Comparison of ENCODE assay signal across 28 cellular contexts in genomic region chr19:31418692-31419430, GRCh38.
DNase-seq lines count a peak whose midpoint lies in the region; ATAC-seq, FAIRE-seq and TF ChIP-seq lines count a peak whose summit lies in the region.
"Had no signal": no experiment of that assay in that cellular context is flagged by ENCODE, and none has a peak within 500 bp of the region (broad histone marks: within the 10 kb centered on the region; RNA-seq: fewer than 3 reads in every experiment).

No MANE protein-coding gene starts in this region.

- no peak overlapping the region for H3K27ac ChIP-seq in A549
- H3K27ac ChIP-seq in HUES48 (ENCODE audit: low read depth, low read length): peak overlapping the region; percentile 99
- no peak overlapping the region for H3K27ac ChIP-seq in endodermal cell (ENCODE audit: low read depth, low read length)
- peak overlapping the region; percentile 77 for H3K27ac ChIP-seq in iPS-18a (ENCODE audit: low read length)
- H3K27ac ChIP-seq: 22Rv1, PC-9, SJSA1 had no signal

- no peaks in the 10 kb centered on the region for H3K4me1 ChIP-seq in A549
- H3K4me1 ChIP-seq in HUES48 (ENCODE audit: control insufficient read depth, insufficient read depth, low read length): peaks cover 58% of the 10 kb centered on the region
- peaks cover 10% of the 10 kb centered on the region for H3K4me1 ChIP-seq in endodermal cell (ENCODE audit: control insufficient read depth, insufficient read depth, low read length)
- H3K4me1 ChIP-seq in iPS-18a (ENCODE audit: control insufficient read depth, low read depth, low read length): peaks cover 53% of the 10 kb centered on the region
- H3K4me1 ChIP-seq: BE2C, SJSA1 had no signal

- CTCF ChIA-PET in A549 (lab: Yijun Ruan, JAX): interaction anchor here (0.7 to 1.2 kb wide), 4 partner anchors 8 to 449 kb away, joined by 3 to 4 read pairs (median 3); no protein-coding TSS in a partner anchor

- POLR2A ChIA-PET in A549 (lab: Yijun Ruan, JAX): no interaction called here

- H3K9ac ChIP-seq in HUES48 (ENCODE audit: low read depth, low read length) (peak overlapping the region; percentile 64), endodermal cell (ENCODE audit: extremely low read depth, low read length, poor library complexity, severe bottlenecking) (no peak overlapping the region), iPS-18a (ENCODE audit: low read length) (peak overlapping the region; percentile 34)

- H3K4me1 Mint-ChIP-seq in endodermal cell: peaks cover 57% of the 10 kb centered on the region
- H3K4me1 Mint-ChIP-seq: CD14-positive monocyte; CD8-positive, alpha-beta memory T cell had no signal

- H3K4me3 Mint-ChIP-seq in endodermal cell: no peak overlapping the region
- H3K4me3 Mint-ChIP-seq: CD8-positive, alpha-beta memory T cell had no signal

- DNase-seq in A549 (ENCODE audit: low read depth in 1 of 2, low spot score in 1 of 2) (no peak), endodermal cell (peak; percentile 91), NCI-H146 (lab: John Stamatoyannopoulos, UW) (no peak), NCI-H2171 (lab: John Stamatoyannopoulos, UW) (no peak)
- DNase-seq in activated CD8-positive, alpha-beta memory T cell treated with anti-CD3 and anti-CD28 coated beads for 24 hours: no peak
- no peak for DNase-seq in central memory CD4-positive, alpha-beta T cell
- DNase-seq: ACHN; BE2C; Calu3; CD8-positive, alpha-beta memory T cell; HCEC 1CT; MV-4-11; NCI-H1105; NCI-H1436 treated with DMSO at 0.1 percent for 48 hours; NCI-H1930; NCI-H2107; NCI-H446 treated with DMSO at 0.1 percent for 48 hours; NCI-H526; NCI-H82; NK-92 treated with Interleukin-12 subunit alpha and Interleukin-12 subunit beta, amount 100 ng/mL, for 24 hours; PC-9 had no signal

- H3K36me3 Mint-ChIP-seq in endodermal cell (ENCODE audit: low read depth): no peaks in the 10 kb centered on the region
- H3K36me3 Mint-ChIP-seq: CD14-positive monocyte; CD8-positive, alpha-beta memory T cell had no signal

- no peak overlapping the region for H3K4me2 ChIP-seq in A549
- H3K4me2 ChIP-seq: PC-9 had no signal

- no peaks in the 10 kb centered on the region for H3K36me3 ChIP-seq in HUES48 (ENCODE audit: control insufficient read depth, insufficient read depth, low read length)
- H3K36me3 ChIP-seq in endodermal cell (ENCODE audit: control insufficient read depth, insufficient read depth, low read length): no peaks in the 10 kb centered on the region
- no peaks in the 10 kb centered on the region for H3K36me3 ChIP-seq in iPS-18a (ENCODE audit: control insufficient read depth, low read depth, low read length)
- H3K36me3 ChIP-seq: BE2C, SJSA1 had no signal

- H3K4me3 ChIP-seq in A549: no peak overlapping the region
- peak overlapping the region; percentile 38 for H3K4me3 ChIP-seq in HUES48 (ENCODE audit: low read depth, low read length)
- no peak overlapping the region for H3K4me3 ChIP-seq in endodermal cell (ENCODE audit: low read length)
- H3K4me3 ChIP-seq in iPS-18a (ENCODE audit: low read length): peak overlapping the region; percentile 29
- H3K4me3 ChIP-seq: K562, PC-9, SJSA1 had no signal

- H3K27me3 Mint-ChIP-seq in endodermal cell (ENCODE audit: insufficient read depth): peaks cover 4% of the 10 kb centered on the region

- no peak for TF ChIP-seq POLR2A in A549 (IDR thresholded peaks at IDR 0.05; ENCODE audit: low read length)

- 16% methylated on average over 8 of the region's 8 CpGs for WGBS in A549 (ENCODE audit: missing lambda C conversion rate)
- 51 to 52% methylated on average over 6 to 8 of the region's 8 CpGs for WGBS in endodermal cell (ENCODE audit: insufficient coverage in 1 of 2, insufficient read length in 1 of 2), 2 experiments

- H3K9me3 ChIP-seq in A549 (no peaks in the 10 kb centered on the region), HUES48 (ENCODE audit: control insufficient read depth, insufficient read depth, low read length) (no peaks in the 10 kb centered on the region), endodermal cell (ENCODE audit: control insufficient read depth, low read length) (no peaks in the 10 kb centered on the region), iPS-18a (ENCODE audit: control insufficient read depth, low read depth, low read length) (no peaks in the 10 kb centered on the region)
- H3K9me3 ChIP-seq: BE2C, SJSA1 had no signal

- ATAC-seq in A549: no peak
- ATAC-seq: K562, Right ventricle myocardium inferior had no signal

- no peak for TF ChIP-seq CTCF in A549 (IDR thresholded peaks at IDR 0.05)
- TF ChIP-seq CTCF in endodermal cell (conservative IDR thresholded peaks at IDR 0.05): no peak

- peak overlapping the region; percentile 78 for H3K27ac Mint-ChIP-seq in endodermal cell
- H3K27ac Mint-ChIP-seq: CD14-positive monocyte; CD8-positive, alpha-beta memory T cell had no signal

- no peak for TF ChIP-seq EP300 in A549 (IDR thresholded peaks at IDR 0.05)

- no peaks in the 10 kb centered on the region for H3K9me3 Mint-ChIP-seq in endodermal cell
- H3K9me3 Mint-ChIP-seq: CD8-positive, alpha-beta memory T cell had no signal

- FAIRE-seq in A549 (lab: Jason Lieb, UNC): peak; percentile 43
- FAIRE-seq: K562 had no signal

- H3K27me3 ChIP-seq in HUES48 (ENCODE audit: control insufficient read depth, insufficient read depth, low read length) (no peaks in the 10 kb centered on the region), endodermal cell (ENCODE audit: control insufficient read depth, insufficient read depth, low read length, poor library complexity, severe bottlenecking) (no peaks in the 10 kb centered on the region), iPS-18a (ENCODE audit: control insufficient read depth, insufficient read depth, low read length) (no peaks in the 10 kb centered on the region)
- H3K27me3 ChIP-seq: BE2C, SJSA1 had no signal

- no peak for TF ChIP-seq RAD21 in A549 (conservative IDR thresholded peaks at IDR 0.05 in 1 of 2, IDR thresholded peaks at IDR 0.05 in 1 of 2)

TF ChIP-seq in A549, 52 proteins besides CTCF, POLR2A, EP300 and RAD21:
- TF ChIP-seq ZSCAN20 (CRISPR knock-in tag; IDR thresholded peaks at IDR 0.05) (no peak), MAZ (IDR thresholded peaks at IDR 0.05; ENCODE audit: borderline replicate concordance, low read depth, low read length) (no peak), GATA3 (IDR thresholded peaks at IDR 0.05; ENCODE audit: borderline replicate concordance) (no peak), NFE2L2 (conservative IDR thresholded peaks at IDR 0.05; ENCODE audit: low read length) (no peak), ZC3H11A (IDR thresholded peaks at IDR 0.05) (no peak), POLR2AphosphoS2 (conservative IDR thresholded peaks at IDR 0.05; ENCODE audit: low read length) (no peak), KDM5A (IDR thresholded peaks at IDR 0.05) (no peak), E2F6 (IDR thresholded peaks at IDR 0.05; ENCODE audit: borderline replicate concordance, low read depth) (no peak)

Comparison
In these comparisons a context has a peak if more than half of its experiments do, and no peak if none do; other contexts are left out.
1. H3K27ac ChIP-seq: peak in HUES48 (single experiment) and iPS-18a (single experiment); none in A549 (0 of 2) and endodermal cell (single experiment).
2. H3K4me3 ChIP-seq: peak in HUES48 (single experiment) and iPS-18a (single experiment); none in A549 (single experiment) and endodermal cell (single experiment).